1 cellular context compared by ENCODE assay signal in the genomic region with DNA sequence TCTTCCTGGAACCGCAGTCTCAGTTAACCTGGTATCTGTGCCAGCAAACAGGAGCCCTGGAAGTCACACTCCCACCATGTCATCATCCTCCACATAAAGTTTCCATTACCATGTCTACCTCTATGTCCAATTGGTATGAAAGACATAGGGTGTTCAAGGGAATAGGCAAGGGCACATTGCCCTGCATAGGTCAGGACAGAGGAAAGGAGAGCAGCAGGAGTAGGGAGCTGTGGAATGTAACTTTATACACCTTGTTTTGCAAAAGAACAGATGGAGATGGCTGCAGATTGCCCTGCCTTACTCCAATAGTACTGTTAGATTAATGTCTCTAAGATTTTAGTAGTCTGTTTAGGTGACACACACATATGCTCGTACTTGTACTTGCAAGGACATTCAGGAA.
TF ChIP-seq lines count a peak whose summit lies in the region.

No MANE protein-coding gene starts in this region.

TF ChIP-seq in GM23338, 12 proteins besides CTCF, POLR2A, EP300 and RAD21 (continued from another document):
- TF ChIP-seq, protein P1, sequence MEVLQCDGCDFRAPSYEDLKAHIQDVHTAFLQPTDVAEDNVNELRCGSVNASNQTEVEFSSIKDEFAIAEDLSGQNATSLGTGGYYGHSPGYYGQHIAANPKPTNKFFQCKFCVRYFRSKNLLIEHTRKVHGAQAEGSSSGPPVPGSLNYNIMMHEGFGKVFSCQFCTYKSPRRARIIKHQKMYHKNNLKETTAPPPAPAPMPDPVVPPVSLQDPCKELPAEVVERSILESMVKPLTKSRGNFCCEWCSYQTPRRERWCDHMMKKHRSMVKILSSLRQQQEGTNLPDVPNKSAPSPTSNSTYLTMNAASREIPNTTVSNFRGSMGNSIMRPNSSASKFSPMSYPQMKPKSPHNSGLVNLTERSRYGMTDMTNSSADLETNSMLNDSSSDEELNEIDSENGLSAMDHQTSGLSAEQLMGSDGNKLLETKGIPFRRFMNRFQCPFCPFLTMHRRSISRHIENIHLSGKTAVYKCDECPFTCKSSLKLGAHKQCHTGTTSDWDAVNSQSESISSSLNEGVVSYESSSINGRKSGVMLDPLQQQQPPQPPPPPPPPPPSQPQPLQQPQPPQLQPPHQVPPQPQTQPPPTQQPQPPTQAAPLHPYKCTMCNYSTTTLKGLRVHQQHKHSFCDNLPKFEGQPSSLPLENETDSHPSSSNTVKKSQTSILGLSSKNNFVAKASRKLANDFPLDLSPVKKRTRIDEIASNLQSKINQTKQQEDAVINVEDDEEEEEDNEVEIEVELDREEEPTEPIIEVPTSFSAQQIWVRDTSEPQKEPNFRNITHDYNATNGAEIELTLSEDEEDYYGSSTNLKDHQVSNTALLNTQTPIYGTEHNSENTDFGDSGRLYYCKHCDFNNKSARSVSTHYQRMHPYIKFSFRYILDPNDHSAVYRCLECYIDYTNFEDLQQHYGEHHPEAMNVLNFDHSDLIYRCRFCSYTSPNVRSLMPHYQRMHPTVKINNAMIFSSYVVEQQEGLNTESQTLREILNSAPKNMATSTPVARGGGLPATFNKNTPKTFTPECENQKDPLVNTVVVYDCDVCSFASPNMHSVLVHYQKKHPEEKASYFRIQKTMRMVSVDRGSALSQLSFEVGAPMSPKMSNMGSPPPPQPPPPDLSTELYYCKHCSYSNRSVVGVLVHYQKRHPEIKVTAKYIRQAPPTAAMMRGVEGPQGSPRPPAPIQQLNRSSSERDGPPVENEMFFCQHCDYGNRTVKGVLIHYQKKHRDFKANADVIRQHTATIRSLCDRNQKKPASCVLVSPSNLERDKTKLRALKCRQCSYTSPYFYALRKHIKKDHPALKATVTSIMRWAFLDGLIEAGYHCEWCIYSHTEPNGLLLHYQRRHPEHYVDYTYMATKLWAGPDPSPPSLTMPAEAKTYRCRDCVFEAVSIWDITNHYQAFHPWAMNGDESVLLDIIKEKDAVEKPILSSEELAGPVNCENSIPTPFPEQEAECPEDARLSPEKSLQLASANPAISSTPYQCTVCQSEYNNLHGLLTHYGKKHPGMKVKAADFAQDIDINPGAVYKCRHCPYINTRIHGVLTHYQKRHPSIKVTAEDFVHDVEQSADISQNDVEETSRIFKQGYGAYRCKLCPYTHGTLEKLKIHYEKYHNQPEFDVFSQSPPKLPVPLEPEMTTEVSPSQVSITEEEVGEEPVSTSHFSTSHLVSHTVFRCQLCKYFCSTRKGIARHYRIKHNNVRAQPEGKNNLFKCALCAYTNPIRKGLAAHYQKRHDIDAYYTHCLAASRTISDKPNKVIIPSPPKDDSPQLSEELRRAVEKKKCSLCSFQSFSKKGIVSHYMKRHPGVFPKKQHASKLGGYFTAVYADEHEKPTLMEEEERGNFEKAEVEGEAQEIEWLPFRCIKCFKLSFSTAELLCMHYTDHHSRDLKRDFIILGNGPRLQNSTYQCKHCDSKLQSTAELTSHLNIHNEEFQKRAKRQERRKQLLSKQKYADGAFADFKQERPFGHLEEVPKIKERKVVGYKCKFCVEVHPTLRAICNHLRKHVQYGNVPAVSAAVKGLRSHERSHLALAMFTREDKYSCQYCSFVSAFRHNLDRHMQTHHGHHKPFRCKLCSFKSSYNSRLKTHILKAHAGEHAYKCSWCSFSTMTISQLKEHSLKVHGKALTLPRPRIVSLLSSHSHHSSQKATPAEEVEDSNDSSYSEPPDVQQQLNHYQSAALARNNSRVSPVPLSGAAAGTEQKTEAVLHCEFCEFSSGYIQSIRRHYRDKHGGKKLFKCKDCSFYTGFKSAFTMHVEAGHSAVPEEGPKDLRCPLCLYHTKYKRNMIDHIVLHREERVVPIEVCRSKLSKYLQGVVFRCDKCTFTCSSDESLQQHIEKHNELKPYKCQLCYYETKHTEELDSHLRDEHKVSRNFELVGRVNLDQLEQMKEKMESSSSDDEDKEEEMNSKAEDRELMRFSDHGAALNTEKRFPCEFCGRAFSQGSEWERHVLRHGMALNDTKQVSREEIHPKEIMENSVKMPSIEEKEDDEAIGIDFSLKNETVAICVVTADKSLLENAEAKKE (CRISPR knock-in tag; IDR thresholded peaks at IDR 0.05): no peak
